1 cellular context compared by ENCODE assay signal in genomic region chr2:171687287-171688128, GRCh38.
TF ChIP-seq lines count a peak whose summit lies in the region.

TSS of gene DYNC1I2 (plus strand) at chr2:171687469. CDS start at chr2:171690156, 2,687 bp downstream.

TF ChIP-seq in K562, 482 proteins besides CTCF, POLR2A, EP300 and RAD21 (continued from another document):
- TF ChIP-seq, protein P1, sequence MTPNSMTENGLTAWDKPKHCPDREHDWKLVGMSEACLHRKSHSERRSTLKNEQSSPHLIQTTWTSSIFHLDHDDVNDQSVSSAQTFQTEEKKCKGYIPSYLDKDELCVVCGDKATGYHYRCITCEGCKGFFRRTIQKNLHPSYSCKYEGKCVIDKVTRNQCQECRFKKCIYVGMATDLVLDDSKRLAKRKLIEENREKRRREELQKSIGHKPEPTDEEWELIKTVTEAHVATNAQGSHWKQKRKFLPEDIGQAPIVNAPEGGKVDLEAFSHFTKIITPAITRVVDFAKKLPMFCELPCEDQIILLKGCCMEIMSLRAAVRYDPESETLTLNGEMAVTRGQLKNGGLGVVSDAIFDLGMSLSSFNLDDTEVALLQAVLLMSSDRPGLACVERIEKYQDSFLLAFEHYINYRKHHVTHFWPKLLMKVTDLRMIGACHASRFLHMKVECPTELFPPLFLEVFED (CRISPR knock-in tag; conservative IDR thresholded peaks at IDR 0.05), result 0 out of 2 replicates have a peak, but pooled peaks have one; percentile 40
- no peak for TF ChIP-seq GTF2A2 (tag; IDR thresholded peaks at IDR 0.05)
- no peak for TF ChIP-seq ZNF174 (CRISPR knock-in tag; IDR thresholded peaks at IDR 0.05)
- no peak for TF ChIP-seq ZNF217 (CRISPR knock-in tag; IDR thresholded peaks at IDR 0.05)
- TF ChIP-seq MAFK (IDR thresholded peaks at IDR 0.05; ENCODE audit: low read length), result peak; percentile 23
- TF ChIP-seq SNAPC5 (CRISPR knock-in tag; IDR thresholded peaks at IDR 0.05), result no peak
- no peak for TF ChIP-seq NFIX (CRISPR knock-in tag; IDR thresholded peaks at IDR 0.05; ENCODE audit: low read depth)
- TF ChIP-seq, protein P2, sequence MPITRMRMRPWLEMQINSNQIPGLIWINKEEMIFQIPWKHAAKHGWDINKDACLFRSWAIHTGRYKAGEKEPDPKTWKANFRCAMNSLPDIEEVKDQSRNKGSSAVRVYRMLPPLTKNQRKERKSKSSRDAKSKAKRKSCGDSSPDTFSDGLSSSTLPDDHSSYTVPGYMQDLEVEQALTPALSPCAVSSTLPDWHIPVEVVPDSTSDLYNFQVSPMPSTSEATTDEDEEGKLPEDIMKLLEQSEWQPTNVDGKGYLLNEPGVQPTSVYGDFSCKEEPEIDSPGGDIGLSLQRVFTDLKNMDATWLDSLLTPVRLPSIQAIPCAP (CRISPR knock-in tag; IDR thresholded peaks at IDR 0.05; ENCODE audit: borderline replicate concordance), result no peak
- TF ChIP-seq POLR3A (IDR thresholded peaks at IDR 0.05; ENCODE audit: borderline replicate concordance, extremely low read depth, insufficient read depth, insufficient read length), result no peak
- peak; percentile 41; the same call in 1 of the 2 replicates for TF ChIP-seq MYNN (IDR thresholded peaks at IDR 0.05)
- TF ChIP-seq MYNN (CRISPR knock-in tag; IDR thresholded peaks at IDR 0.05), result no peak
- TF ChIP-seq TEAD4 (IDR thresholded peaks at IDR 0.05; ENCODE audit: low read length), result peak; percentile 27; the same call in 1 of the 2 replicates
- TF ChIP-seq TEAD4 (CRISPR knock-in tag; IDR thresholded peaks at IDR 0.05; ENCODE audit: borderline replicate concordance), result no peak
